Comparison of ENCODE assay signal across 25 cellular contexts in the genomic region with DNA sequence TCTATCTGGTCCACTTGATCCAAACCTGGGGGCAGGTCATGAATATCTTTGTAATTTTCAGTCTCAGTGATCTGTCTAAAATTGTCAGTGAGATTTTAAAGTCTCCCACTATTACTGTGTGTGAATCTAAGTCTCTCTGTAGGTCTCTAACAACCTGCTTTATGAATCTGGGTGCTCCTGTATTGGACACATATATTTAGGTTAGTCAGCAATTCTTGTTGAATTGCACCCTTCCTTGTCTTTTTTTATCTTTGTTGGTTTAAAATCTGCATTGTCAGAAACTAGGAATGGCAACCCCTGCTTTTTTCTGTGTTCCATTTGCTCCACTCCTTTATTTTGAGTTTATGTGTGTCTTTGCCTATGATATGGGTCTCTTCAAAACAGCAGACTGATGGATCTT.
"Had no signal": no experiment of that assay in that cellular context is flagged by ENCODE, and none has a peak within 500 bp of the region (broad histone marks: within the 10 kb centered on the region; RNA-seq: fewer than 3 reads in every experiment).

No MANE protein-coding gene starts in this region.

- ATAC-seq: esophagus mucosa; gastrocnemius medialis; heart right ventricle; left cardiac atrium; left lung; left ventricle myocardium superior; lower lobe of right lung; mucosa of descending colon; naive thymus-derived CD8-positive, alpha-beta T cell had no signal

- H3K27me3 ChIP-seq: colonic mucosa, esophagus squamous epithelium, gastrocnemius medialis, heart right ventricle, left lung had no signal

- H3K27ac Mint-ChIP-seq: dendritic cell treated with granulocyte-macrophage colony-stimulating factor and Interleukin-4, amounts not matched to agents 40 ng/mL and 50 ng/mL, for 4 days; mesothelial cell of epicardium; naive thymus-derived CD8-positive, alpha-beta T cell had no signal

- H3K4me3 Mint-ChIP-seq: dendritic cell treated with granulocyte-macrophage colony-stimulating factor and Interleukin-4, amounts not matched to agents 40 ng/mL and 50 ng/mL, for 4 days; mesothelial cell of epicardium; naive thymus-derived CD8-positive, alpha-beta T cell had no signal

- H3K4me1 ChIP-seq: colonic mucosa, esophagus squamous epithelium, gastrocnemius medialis, heart right ventricle, left lung, lower lobe of right lung had no signal

- H3K36me3 ChIP-seq: colonic mucosa, lower lobe of right lung had no signal

- H3K4me1 Mint-ChIP-seq: mesothelial cell of epicardium had no signal

- DNase-seq: colonic mucosa; cortex of kidney; effector memory CD4-positive, alpha-beta T cell; esophagus squamous epithelium; foreskin fibroblast; foreskin melanocyte; gastrocnemius medialis; glutamatergic neuron; head of caudate nucleus; heart right ventricle; hippocampal formation; left cardiac atrium; left lung; left ventricle myocardium superior; lower lobe of right lung; mesenchymal stem cell; mucosa of descending colon; naive B cell; naive thymus-derived CD8-positive, alpha-beta T cell had no signal

- H3K27ac ChIP-seq: colonic mucosa, epithelial cell of prostate, esophagus squamous epithelium, gastrocnemius medialis, heart right ventricle, left lung, lower lobe of right lung had no signal

- H3K4me3 ChIP-seq: colonic mucosa, esophagus squamous epithelium, gastrocnemius medialis, heart right ventricle, left lung, lower lobe of right lung, mucosa of descending colon had no signal

- FAIRE-seq: endometrium, keratinocyte had no signal

- H3K27me3 Mint-ChIP-seq: dendritic cell treated with granulocyte-macrophage colony-stimulating factor and Interleukin-4, amounts not matched to agents 40 ng/mL and 50 ng/mL, for 4 days; naive B cell; naive thymus-derived CD8-positive, alpha-beta T cell had no signal

- H3K9me3 ChIP-seq: colonic mucosa, esophagus squamous epithelium, gastrocnemius medialis, left lung, lower lobe of right lung had no signal
